Comparison of ENCODE assay signal across 27 cellular contexts in genomic region chr20:20694591-20694990, GRCh38.
"Had no signal": no experiment of that assay in that cellular context is flagged by ENCODE, and none has a peak within 500 bp of the region (broad histone marks: within the 10 kb centered on the region; RNA-seq: fewer than 3 reads in every experiment).

No MANE protein-coding gene starts in this region.

- DNase-seq: activated B cell treated with CpG ODN at 0.5 μM for 24 hours; activated CD4-positive, alpha-beta memory T cell treated with anti-CD3 and anti-CD28 coated beads for 36 hours; activated CD4-positive, alpha-beta T cell treated with anti-CD3 and anti-CD28 coated beads for 4 hours; activated CD4-positive, alpha-beta T cell treated with anti-CD3 and anti-CD28 coated beads, Interleukin-2, amount 50 U/mL, for 1 hour; activated CD4-positive, CD25-positive, alpha-beta regulatory T cell treated with anti-CD3 and anti-CD28 coated beads, Interleukin-2, amount 50 U/mL, for 72 hours; activated CD8-positive, alpha-beta memory T cell treated with anti-CD3 and anti-CD28 coated beads, Interleukin-2, amount 50 U/mL, for 4 hours; activated effector memory CD4-positive, alpha-beta T cell treated with Interleukin-2 at 50 U/mL for 16 hours; activated naive CD4-positive, alpha-beta T cell treated with anti-CD3 and anti-CD28 coated beads, Interleukin-2, amount 10 ng/mL, durations not matched to agents 7 days and 5 days; activated naive CD8-positive, alpha-beta T cell treated with anti-CD3 and anti-CD28 coated beads, Interleukin-2, amount 50 U/mL, for 24 hours; activated T-cell treated with anti-CD3 and anti-CD28 coated beads for 4 hours; activated T-cell treated with anti-CD3 and anti-CD28 coated beads, Interleukin-2, amount 50 U/mL, for 4 hours; anterior cingulate cortex; caudate nucleus; Karpas-422; KBM-7; NCI-H1105; NCI-H1417 treated with DMSO at 0.1 percent for 48 hours; NCI-H1930; NCI-H2081 treated with DMSO at 0.1 percent for 48 hours; NCI-H510A; NCI-H526; NCI-H748 treated with DMSO at 0.1 percent for 48 hours; NK-92 treated with Interleukin-12 subunit alpha and Interleukin-12 subunit beta, amount 100 ng/mL, for 24 hours; PC-9; SHP77; SJCRH30 had no signal

- H3K9me3 ChIP-seq: SJCRH30 had no signal

- H3K4me1 ChIP-seq: SJCRH30 had no signal

- H3K36me3 ChIP-seq: SJCRH30 had no signal

- H3K27me3 ChIP-seq: SJCRH30 had no signal

- H3K4me3 ChIP-seq: PC-9, SJCRH30, SK-N-MC had no signal

- ATAC-seq: activated naive CD8-positive, alpha-beta T cell treated with anti-CD3 and anti-CD28 coated beads, Interleukin-2, amount 50 U/mL, for 24 hours; activated T-cell treated with anti-CD3 and anti-CD28 coated beads, Interleukin-2, amount 50 U/mL, for 4 hours had no signal

- H3K27ac ChIP-seq: PC-9, SJCRH30, SK-N-MC had no signal
